Comparison of ENCODE assay signal across 27 cellular contexts in genomic region chr20:57564180-57564802, GRCh38. TPM values are rescaled to one million over a fixed set of nuclear protein-coding genes. Genes with fewer than 3 reads are reported as not detected.
"Had no signal": no experiment of that assay in that cellular context is flagged by ENCODE, and none has a peak within 500 bp of the region (broad histone marks: within the 10 kb centered on the region; RNA-seq: fewer than 3 reads in every experiment).

No MANE protein-coding gene starts in this region.

- FAIRE-seq: endometrium, frontal cortex had no signal

- H3K27me3 ChIP-seq: colonic mucosa, right atrium auricular region had no signal

- ATAC-seq: esophagus mucosa; heart left ventricle; left lung; lower lobe of right lung; stimulated activated effector memory CD8-positive, alpha-beta T cell treated with anti-CD3 and anti-CD28 coated beads, Interleukin-12 subunit alpha, Interleukin-12 subunit beta, amount 100 ng/mL, for 72 hours; stimulated activated naive CD8-positive, alpha-beta T cell treated with anti-CD3 and anti-CD28 coated beads, Interleukin-15, Interleukin-2, amounts not matched to agents 100 U/mL and 50 U/mL, for 24 hours; upper lobe of right lung had no signal

- H3K4me1 ChIP-seq: left lung, lower lobe of right lung, right atrium auricular region, upper lobe of right lung had no signal

- H3K36me3 ChIP-seq: colonic mucosa, heart left ventricle, left lung, lower lobe of right lung, neutrophil, right atrium auricular region, tibial artery, upper lobe of right lung had no signal

- H3K27ac ChIP-seq: colonic mucosa, heart left ventricle, left lung, lower lobe of right lung, neutrophil, right atrium auricular region, tibial artery, upper lobe of right lung had no signal

- H3K4me3 ChIP-seq: colonic mucosa, heart left ventricle, left lung, lower lobe of right lung, right atrium auricular region, smooth muscle cell, tibial artery, upper lobe of right lung had no signal

- H3K9me3 ChIP-seq: colonic mucosa, heart left ventricle, left lung, lower lobe of right lung, neutrophil, right atrium auricular region, tibial artery, upper lobe of right lung had no signal

- DNase-seq: caudate nucleus; colonic mucosa; effector memory CD4-positive, alpha-beta T cell; heart left ventricle; hippocampal formation; kidney glomerular epithelial cell; left lung; lower lobe of right lung; stimulated activated CD4-positive, alpha-beta T cell treated with anti-CD3 and anti-CD28 coated beads, Interleukin-4, amount 100 ng/mL, for 1 hour; stimulated activated CD8-positive, alpha-beta memory T cell treated with anti-CD3 and anti-CD28 coated beads, Interleukin-4, amount 100 ng/mL, for 48 hours; stimulated activated naive CD8-positive, alpha-beta T cell treated with anti-CD3 and anti-CD28 coated beads, Interleukin-15, Interleukin-2, amounts not matched to agents 100 U/mL and 50 U/mL, for 24 hours; tibial artery; upper lobe of right lung had no signal

RNA-seq across cellular contexts. Expression of gene PCK1, which starts 3.4 kb away (rescaled TPM):
- total RNA-seq: dermis microvascular lymphatic vessel endothelial cell, glomerular endothelial cell, left lung, lower lobe of right lung, mesothelial cell of epicardium, osteocyte, smooth muscle cell had no signal
- polyA plus RNA-seq: fibroblast of lung, smooth muscle cell had no signal

RNA-seq across cellular contexts. Expression of gene CTCFL, which starts 39.4 kb away (rescaled TPM):
- total RNA-seq: cerebellum, dermis microvascular lymphatic vessel endothelial cell, esophagus mucosa, fibroblast of lung, frontal cortex, glomerular endothelial cell, heart left ventricle, left lung, lower lobe of right lung, osteocyte, right atrium auricular region, smooth muscle cell, temporal lobe, upper lobe of right lung had no signal
- polyA plus RNA-seq: fibroblast of lung, heart left ventricle, smooth muscle cell had no signal

RNA-seq across cellular contexts. Expression of gene ZBP1, which starts 55.9 kb away (rescaled TPM):
- total RNA-seq: dermis microvascular lymphatic vessel endothelial cell, fibroblast of lung, frontal cortex, glomerular endothelial cell, mesothelial cell of epicardium, osteocyte, right atrium auricular region, smooth muscle cell, temporal lobe had no signal
- polyA plus RNA-seq: fibroblast of lung, smooth muscle cell had no signal
